Comparison of ENCODE assay signal across 8 cellular contexts in genomic region chr17:28335959-28336871, GRCh38. TPM values are rescaled to one million over a fixed set of nuclear protein-coding genes. Genes with fewer than 3 reads are reported as not detected.
A peak's percentile ranks its signal among the peaks of the same experiment; 100 is the strongest.
DNase-seq lines count a peak whose midpoint lies in the region; ATAC-seq, FAIRE-seq and TF ChIP-seq lines count a peak whose summit lies in the region.

No MANE protein-coding gene starts in this region.

- peaks cover 8% of the 10 kb centered on the region for H3K36me3 Mint-ChIP-seq in astrocyte (ENCODE audit: low read depth, unreplicated experiment)

- H2AFZ ChIP-seq in OCI-LY1 (ENCODE audit: low read length) (no peak overlapping the region), astrocyte (ENCODE audit: low read depth, low read length) (no peak overlapping the region)

- no peaks in the 10 kb centered on the region for H3K79me2 ChIP-seq in OCI-LY1 (ENCODE audit: insufficient read depth, low read length)
- H3K79me2 ChIP-seq in astrocyte (ENCODE audit: insufficient read depth, low read length), result peaks cover 95% of the 10 kb centered on the region

- peak; percentile 48 for DNase-seq in CD1c-positive myeloid dendritic cell (ENCODE audit: extremely low spot score)
- peak; percentile 70 for DNase-seq in HCEC 1CT
- peak; percentile 95 for DNase-seq in astrocyte (ENCODE audit: low read depth)
- peak; percentile 54 for DNase-seq in iPS DF 19.7 (ENCODE audit: low read depth, low spot score)
- peak; percentile 89 for DNase-seq in pulmonary artery endothelial cell (ENCODE audit: low read depth, low spot score)

- H3K27me3 Mint-ChIP-seq in astrocyte (ENCODE audit: low read depth, unreplicated experiment), result no peaks in the 10 kb centered on the region

- peak overlapping the region; percentile 99 for H3K4me3 Mint-ChIP-seq in astrocyte (ENCODE audit: unreplicated experiment)

- H3K9me3 Mint-ChIP-seq in astrocyte (ENCODE audit: unreplicated experiment), result no peaks in the 10 kb centered on the region

- no peak overlapping the region for H3K27ac ChIP-seq in OCI-LY1 (ENCODE audit: low read depth, low read length, poor library complexity, severe bottlenecking)
- H3K27ac ChIP-seq in astrocyte (ENCODE audit: low read depth, low read length), result peak overlapping the region; percentile 99

- peaks cover 33% of the 10 kb centered on the region for H3K4me1 Mint-ChIP-seq in astrocyte (ENCODE audit: low read depth, unreplicated experiment)

- peak overlapping the region; percentile 99 for H3K27ac Mint-ChIP-seq in astrocyte (ENCODE audit: unreplicated experiment)

- no peaks in the 10 kb centered on the region for H3F3A ChIP-seq in OCI-LY1 (ENCODE audit: insufficient read depth, low read length)

- H3K9me3 ChIP-seq in OCI-LY1 (ENCODE audit: low read length), result no peaks in the 10 kb centered on the region
- H3K9me3 ChIP-seq in astrocyte (ENCODE audit: insufficient read depth, low read depth, low read length), result no peaks in the 10 kb centered on the region

- no peak for ATAC-seq in HG03521 (IDR thresholded peaks at IDR 0.05; ENCODE audit: unreplicated experiment)
- ATAC-seq in GM18502 (IDR thresholded peaks at IDR 0.05; ENCODE audit: poor library complexity, unreplicated experiment), result no peak

- H3K27me3 ChIP-seq in OCI-LY1 (ENCODE audit: insufficient read depth, low read length) (no peaks in the 10 kb centered on the region), astrocyte (ENCODE audit: insufficient read depth, low read length) (no peaks in the 10 kb centered on the region)

- H3K9ac ChIP-seq in OCI-LY1 (ENCODE audit: low read length), result peak overlapping the region; percentile 77
- H3K9ac ChIP-seq in astrocyte (ENCODE audit: low read length), result peak overlapping the region; percentile 99

- FAIRE-seq in astrocyte (lab: Jason Lieb, UNC), result no peak

- H3K4me1 ChIP-seq in OCI-LY1 (ENCODE audit: insufficient read depth, low read length, severe bottlenecking) (peaks cover 26% of the 10 kb centered on the region), astrocyte (ENCODE audit: insufficient read depth, low read length) (peaks cover 39% of the 10 kb centered on the region)

- H3K4me3 ChIP-seq in OCI-LY1 (ENCODE audit: low read depth, low read length, poor library complexity, severe bottlenecking) (peak overlapping the region; percentile 84), astrocyte (ENCODE audit: insufficient read depth, low read depth, low read length) (peak overlapping the region; percentile 95)

- H3K4me2 ChIP-seq in OCI-LY1 (ENCODE audit: low read length), result peak overlapping the region; percentile 86
- H3K4me2 ChIP-seq in astrocyte (ENCODE audit: low read length), result peak overlapping the region; percentile 87

- H4K20me1 ChIP-seq in OCI-LY1 (ENCODE audit: insufficient read depth, low read length) (no peaks in the 10 kb centered on the region), astrocyte (ENCODE audit: insufficient read depth, low read length) (peaks cover 81% of the 10 kb centered on the region)

- peaks cover 9% of the 10 kb centered on the region; the same call in 1 of the 2 replicates for H3K36me3 ChIP-seq in OCI-LY1 (ENCODE audit: insufficient read depth, low read length)
- H3K36me3 ChIP-seq in astrocyte (ENCODE audit: insufficient read depth, low read length), result peaks cover 11% of the 10 kb centered on the region

- no peaks in the 10 kb centered on the region for H3K9me2 ChIP-seq in OCI-LY1 (ENCODE audit: low read depth, low read length)

- no peak for TF ChIP-seq CTCF in OCI-LY1 (IDR thresholded peaks at IDR 0.05; ENCODE audit: low read length)
- TF ChIP-seq CTCF in astrocyte (IDR thresholded peaks at IDR 0.05; ENCODE audit: insufficient read depth, low read depth, low read length), result no peak

RNA-seq across cellular contexts. Expression of gene TNFAIP1, which starts 0.7 kb away (rescaled TPM):
- total RNA-seq in astrocyte (87.0 and 100 TPM in 2 replicates), pulmonary artery endothelial cell (50.4 and 55.7 TPM in 2 replicates)

RNA-seq across cellular contexts. Expression of gene IFT20, which starts 0.9 kb away (rescaled TPM):
- total RNA-seq in astrocyte (69.9 and 70.4 TPM in 2 replicates), pulmonary artery endothelial cell (50.3 and 59.8 TPM in 2 replicates)

RNA-seq across cellular contexts. Expression of gene TMEM97, which starts 17.2 kb away (rescaled TPM):
- total RNA-seq in astrocyte (13.4 and 20.4 TPM in 2 replicates), pulmonary artery endothelial cell (43.1 and 44.7 TPM in 2 replicates)

RNA-seq across cellular contexts. Expression of gene POLDIP2, which starts 21.1 kb away (rescaled TPM):
- 78.6 and 79.1 TPM in 2 replicates for total RNA-seq in astrocyte
- total RNA-seq in pulmonary artery endothelial cell, result 102 and 107 TPM in 2 replicates

RNA-seq across cellular contexts. Expression of gene SEBOX, which starts 28.8 kb away (rescaled TPM):
- total RNA-seq in astrocyte (not detected in 2 replicates), pulmonary artery endothelial cell (not detected in 2 replicates)
